Comparison of ENCODE assay signal across 20 cellular contexts in the genomic region with DNA sequence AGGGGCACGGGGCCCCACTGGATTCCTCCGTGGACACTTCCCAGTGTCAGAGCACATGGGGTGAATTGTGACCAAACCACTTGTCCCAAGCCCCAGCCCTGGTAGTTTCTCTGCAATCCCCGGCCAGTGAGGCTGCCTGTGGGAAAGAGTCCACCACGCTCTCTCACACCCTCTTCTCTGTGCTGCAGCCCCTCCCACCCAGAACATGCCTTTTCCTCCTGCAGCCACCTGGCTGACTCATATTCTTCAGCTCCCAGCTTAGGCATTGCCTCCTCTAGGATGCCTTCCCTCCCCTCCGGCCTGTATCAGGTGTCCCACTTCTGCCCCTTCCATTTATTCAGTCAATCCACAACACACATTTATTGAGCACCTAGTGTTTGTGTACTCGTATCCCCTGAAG. TPM values are rescaled to one million over a fixed set of nuclear protein-coding genes. Genes with fewer than 3 reads are reported as not detected.
A peak's percentile ranks its signal among the peaks of the same experiment; 100 is the strongest.
DNase-seq lines count a peak whose midpoint lies in the region; ATAC-seq and TF ChIP-seq lines count a peak whose summit lies in the region.
"Had no signal": no experiment of that assay in that cellular context is flagged by ENCODE, and none has a peak within 500 bp of the region (broad histone marks: within the 10 kb centered on the region; RNA-seq: fewer than 3 reads in every experiment).

No MANE protein-coding gene starts in this region.

- peaks cover 11% of the 10 kb centered on the region for H3K4me1 ChIP-seq in testis

- H3K9me3 ChIP-seq in testis = no peaks in the 10 kb centered on the region
- H3K9me3 ChIP-seq: lower lobe of right lung, right atrium auricular region had no signal

- no peak overlapping the region for H3K4me3 ChIP-seq in epithelial cell of esophagus (ENCODE audit: low read length)
- no peak overlapping the region for H3K4me3 ChIP-seq in testis
- H3K4me3 ChIP-seq: lower lobe of right lung, right atrium auricular region had no signal

- intact Hi-C loops in testis (cut with DNase I; ENCODE audit: low total_unique reads) = no loop called here

- H3K36me3 Mint-ChIP-seq in activated naive CD8-positive, alpha-beta T cell treated with anti-CD3 and anti-CD28 coated beads, Interleukin-2, amount 50 U/mL, for 24 hours (ENCODE audit: low read depth) = no peaks in the 10 kb centered on the region
- H3K36me3 Mint-ChIP-seq in activated naive CD8-positive, alpha-beta T cell treated with anti-CD3 and anti-CD28 coated beads for 36 hours = peaks cover 5% of the 10 kb centered on the region
- no peaks in the 10 kb centered on the region for H3K36me3 Mint-ChIP-seq in progenitor cell of endocrine pancreas (ENCODE audit: insufficient read depth)

- H3K27me3 ChIP-seq in testis = no peaks in the 10 kb centered on the region
- H3K27me3 ChIP-seq: right atrium auricular region had no signal

- H3K9me3 Mint-ChIP-seq in activated naive CD8-positive, alpha-beta T cell treated with anti-CD3 and anti-CD28 coated beads, Interleukin-2, amount 50 U/mL, for 24 hours = no peaks in the 10 kb centered on the region
- H3K9me3 Mint-ChIP-seq in activated naive CD8-positive, alpha-beta T cell treated with anti-CD3 and anti-CD28 coated beads for 36 hours = no peaks in the 10 kb centered on the region
- no peaks in the 10 kb centered on the region for H3K9me3 Mint-ChIP-seq in progenitor cell of endocrine pancreas (ENCODE audit: low read depth)

- TF ChIP-seq CTCF in epithelial cell of esophagus (IDR thresholded peaks at IDR 0.05; ENCODE audit: insufficient read depth, low read depth, low read length, missing control alignments) = no peak
- TF ChIP-seq CTCF in progenitor cell of endocrine pancreas (IDR thresholded peaks at IDR 0.05; ENCODE audit: unreplicated experiment) = no peak
- TF ChIP-seq CTCF in testis (IDR thresholded peaks at IDR 0.05) = no peak

- no peak for ATAC-seq in activated naive CD8-positive, alpha-beta T cell treated with anti-CD3 and anti-CD28 coated beads, Interleukin-2, amount 50 U/mL, for 24 hours
- ATAC-seq in HG03469 (IDR thresholded peaks at IDR 0.05; ENCODE audit: unreplicated experiment) = no peak
- ATAC-seq: lower lobe of right lung had no signal

- H3K27me3 Mint-ChIP-seq in activated naive CD8-positive, alpha-beta T cell treated with anti-CD3 and anti-CD28 coated beads, Interleukin-2, amount 50 U/mL, for 24 hours = no peaks in the 10 kb centered on the region
- no peaks in the 10 kb centered on the region for H3K27me3 Mint-ChIP-seq in activated naive CD8-positive, alpha-beta T cell treated with anti-CD3 and anti-CD28 coated beads for 36 hours
- peaks cover 4% of the 10 kb centered on the region for H3K27me3 Mint-ChIP-seq in progenitor cell of endocrine pancreas

- TF ChIP-seq POLR2A in testis (IDR thresholded peaks at IDR 0.05) = no peak

- H3K4me1 Mint-ChIP-seq in activated naive CD8-positive, alpha-beta T cell treated with anti-CD3 and anti-CD28 coated beads, Interleukin-2, amount 50 U/mL, for 24 hours = peaks cover 36% of the 10 kb centered on the region
- H3K4me1 Mint-ChIP-seq in activated naive CD8-positive, alpha-beta T cell treated with anti-CD3 and anti-CD28 coated beads for 36 hours = peaks cover 32% of the 10 kb centered on the region
- H3K4me1 Mint-ChIP-seq in progenitor cell of endocrine pancreas (ENCODE audit: low read depth) = peaks cover 4% of the 10 kb centered on the region

- no peak overlapping the region for H3K27ac ChIP-seq in testis
- H3K27ac ChIP-seq: HL-60, lower lobe of right lung, right atrium auricular region, VCaP had no signal

- H3K36me3 ChIP-seq in testis (ENCODE audit: low read depth, missing control alignments) = no peaks in the 10 kb centered on the region
- H3K36me3 ChIP-seq: lower lobe of right lung, right atrium auricular region had no signal

- WGBS in testis, 2 donors = 72 to 73% methylated on average over 6 of the region's 6 CpGs

- H3K27ac Mint-ChIP-seq in activated naive CD8-positive, alpha-beta T cell treated with anti-CD3 and anti-CD28 coated beads, Interleukin-2, amount 50 U/mL, for 24 hours = peak overlapping the region; percentile 25
- no peak overlapping the region for H3K27ac Mint-ChIP-seq in activated naive CD8-positive, alpha-beta T cell treated with anti-CD3 and anti-CD28 coated beads for 36 hours
- peak overlapping the region; percentile 82 for H3K27ac Mint-ChIP-seq in progenitor cell of endocrine pancreas

- H3K4me3 Mint-ChIP-seq in activated naive CD8-positive, alpha-beta T cell treated with anti-CD3 and anti-CD28 coated beads, Interleukin-2, amount 50 U/mL, for 24 hours = peak overlapping the region; percentile 17
- H3K4me3 Mint-ChIP-seq in activated naive CD8-positive, alpha-beta T cell treated with anti-CD3 and anti-CD28 coated beads for 36 hours = no peak overlapping the region
- peak overlapping the region; percentile 3 for H3K4me3 Mint-ChIP-seq in progenitor cell of endocrine pancreas (ENCODE audit: low read depth)

- no peak for DNase-seq in activated naive CD8-positive, alpha-beta T cell treated with anti-CD3 and anti-CD28 coated beads, Interleukin-2, amount 50 U/mL, for 24 hours
- no peak for DNase-seq in activated naive CD8-positive, alpha-beta T cell treated with anti-CD3 and anti-CD28 coated beads for 36 hours
- DNase-seq in NCI-H69 (lab: John Stamatoyannopoulos, UW) = peak; percentile 20
- peak; percentile 89 for DNase-seq in epithelial cell of esophagus (ENCODE audit: low read depth)
- no peak for DNase-seq in progenitor cell of endocrine pancreas (ENCODE audit: low spot score, unreplicated experiment)
- DNase-seq in testis = no peak
- no peak for DNase-seq in stimulated activated CD4-positive, alpha-beta T cell treated with anti-CD3 and anti-CD28 coated beads, Interleukin-2, amount 100 ng/mL, for 48 hours
- DNase-seq: activated CD8-positive, alpha-beta memory T cell treated with anti-CD3 and anti-CD28 coated beads, Interleukin-2, amount 50 U/mL, for 48 hours; activated naive CD4-positive, alpha-beta T cell treated with anti-CD3 and anti-CD28 coated beads, Interleukin-2, amount 50 U/mL, for 16 hours; effector CD4-positive, alpha-beta T cell; foreskin melanocyte; Karpas-422; lower lobe of right lung; NCI-H1436 treated with DMSO at 0.1 percent for 48 hours; NCI-H446 treated with DMSO at 0.1 percent for 48 hours had no signal

RNA-seq across cellular contexts. Expression of gene RPS6KB2, which starts 5.4 kb away (rescaled TPM):
- total RNA-seq in activated naive CD8-positive, alpha-beta T cell treated with anti-CD3 and anti-CD28 coated beads for 36 hours = 10 to 100 TPM; 64.9 to 67.7 TPM
- total RNA-seq in progenitor cell of endocrine pancreas (51.7 and 53.8 TPM in 2 replicates), testis (10 to 100 TPM; 46.5 to 47.4 TPM)
- 30.1 TPM for polyA plus RNA-seq in testis (ENCODE audit: insufficient read depth, low read depth, low replicate concordance)

RNA-seq across cellular contexts. Expression of gene CARNS1, which starts 7.4 kb away (rescaled TPM):
- total RNA-seq in activated naive CD8-positive, alpha-beta T cell treated with anti-CD3 and anti-CD28 coated beads for 36 hours = 1 to 10 TPM; 3.1 to 3.7 TPM
- total RNA-seq in progenitor cell of endocrine pancreas = 0.29 and 0.53 TPM in 2 replicates
- total RNA-seq in testis = 1 to 10 TPM in 1 of 2 donors, under 1 TPM in 1; 0.74 to 1.3 TPM
- polyA plus RNA-seq in testis (ENCODE audit: insufficient read depth, low read depth, low replicate concordance) = 1.6 TPM
- polyA plus RNA-seq: neural cell had no signal

RNA-seq across cellular contexts. Expression of gene PTPRCAP, which starts 14.6 kb away (rescaled TPM):
- total RNA-seq in activated naive CD8-positive, alpha-beta T cell treated with anti-CD3 and anti-CD28 coated beads for 36 hours = 100 to 1,000 TPM; 110 to 117 TPM
- total RNA-seq in progenitor cell of endocrine pancreas (0.73 and 2.3 TPM in 2 replicates), testis (1 to 10 TPM; 3.1 to 5.2 TPM)
- polyA plus RNA-seq in testis (ENCODE audit: insufficient read depth, low read depth, low replicate concordance) = 5.6 TPM

RNA-seq across cellular contexts. Expression of gene TBC1D10C, which starts 19.0 kb away (rescaled TPM):
- total RNA-seq in activated naive CD8-positive, alpha-beta T cell treated with anti-CD3 and anti-CD28 coated beads for 36 hours = 100 to 1,000 TPM; 117 to 121 TPM
- total RNA-seq in progenitor cell of endocrine pancreas (0.24 TPM in 1 of 2 replicates, not detected in the other), testis (1 to 10 TPM; 1.8 to 3.8 TPM)
- 3.3 TPM for polyA plus RNA-seq in testis (ENCODE audit: insufficient read depth, low read depth, low replicate concordance)
- polyA plus RNA-seq: neural cell had no signal

RNA-seq across cellular contexts. Expression of gene CORO1B, which starts 20.4 kb away (rescaled TPM):
- total RNA-seq in activated naive CD8-positive, alpha-beta T cell treated with anti-CD3 and anti-CD28 coated beads for 36 hours = 100 to 1,000 TPM; 293 to 310 TPM
- total RNA-seq in progenitor cell of endocrine pancreas = 86.7 and 90.5 TPM in 2 replicates
- 10 to 100 TPM; 34.6 to 48.6 TPM for total RNA-seq in testis
- 34.3 TPM for polyA plus RNA-seq in testis (ENCODE audit: insufficient read depth, low read depth, low replicate concordance)

Comparison
In these comparisons a context has a peak if more than half of its experiments do, and no peak if none do; other contexts are left out.
1. DNase-seq: peak in NCI-H69 (single experiment) and epithelial cell of esophagus (single experiment); none in activated naive CD8-positive, alpha-beta T cell treated with anti-CD3 and anti-CD28 coated beads, Interleukin-2, amount 50 U/mL, for 24 hours (single experiment), activated naive CD8-positive, alpha-beta T cell treated with anti-CD3 and anti-CD28 coated beads for 36 hours (single experiment), progenitor cell of endocrine pancreas (single experiment), testis (single experiment) and stimulated activated CD4-positive, alpha-beta T cell treated with anti-CD3 and anti-CD28 coated beads, Interleukin-2, amount 100 ng/mL, for 48 hours (0 of 2).
2. RNA of gene PTPRCAP, which starts 14.6 kb away (total RNA-seq): 110 to 117 TPM in activated naive CD8-positive, alpha-beta T cell treated with anti-CD3 and anti-CD28 coated beads for 36 hours; 3.1 to 5.2 TPM in testis and 0.73 to 2.3 TPM in progenitor cell of endocrine pancreas; every median in the first group is over 10 times any median in the second.